1 cellular context compared by ENCODE assay signal in genomic region chr3:49417516-49418120, GRCh38.
TF ChIP-seq lines count a peak whose summit lies in the region.

No MANE protein-coding gene starts in this region.

TF ChIP-seq in H1, 55 proteins besides CTCF, POLR2A, EP300 and RAD21:
- TF ChIP-seq NANOG (IDR thresholded peaks at IDR 0.05; ENCODE audit: insufficient read depth, low read depth, low read length, poor library complexity, severe bottlenecking), result no peak
- 0 out of 2 replicates have a peak, but pooled peaks have one; percentile 9 for TF ChIP-seq POLR2AphosphoS5 (IDR thresholded peaks at IDR 0.05; ENCODE audit: low read depth, low read length)
- TF ChIP-seq PHF8 (conservative IDR thresholded peaks at IDR 0.05; ENCODE audit: low read depth, low read length), result no peak
